In genomic region chr15:41284425-41285177, GRCh38 we compare ENCODE assay signal across 8 cellular contexts. TPM values are rescaled to one million over a fixed set of nuclear protein-coding genes. Genes with fewer than 3 reads are reported as not detected.
DNase-seq lines count a peak whose midpoint lies in the region; ATAC-seq and TF ChIP-seq lines count a peak whose summit lies in the region.

No MANE protein-coding gene starts in this region.

- 0 to 1% methylated on average over 20 of the region's 20 CpGs for WGBS in body of pancreas, 2 donors
- WGBS in spleen, 5 donors = 0 to 1% (median 1%) methylated on average over 20 of the region's 20 CpGs

- TF ChIP-seq POLR2A in body of pancreas (IDR thresholded peaks at IDR 0.05) (no peak), spleen (IDR thresholded peaks at IDR 0.05) (no peak)

- ATAC-seq in body of pancreas = peak; percentile 20
- no peak for ATAC-seq in HG02642 (IDR thresholded peaks at IDR 0.05; ENCODE audit: poor library complexity, unreplicated experiment)
- ATAC-seq in GM21447 (IDR thresholded peaks at IDR 0.05; ENCODE audit: unreplicated experiment) = no peak

- DNase-seq in DMS153 treated with DMSO at 0.1 percent for 48 hours (lab: John Stamatoyannopoulos, UW; ENCODE audit: unreplicated experiment) (peak; percentile 1), DMS153 (lab: John Stamatoyannopoulos, UW) (no peak), M059J (ENCODE audit: low read depth) (peak; percentile 35), body of pancreas (peak; percentile 43 to 56 (median 52)), iPS-NIHi11 (ENCODE audit: low spot score) (peak; percentile 10), spleen (no peak)

- H3K36me3 ChIP-seq in body of pancreas (replicated peaks in 1 of 2; ENCODE audit: insufficient read depth in 1 of 2, low read depth in 2 of 2) (peaks cover 0 to 14% of the 10 kb centered on the region in 2 donors), spleen (peaks cover 7 to 61% (median 37%) of the 10 kb centered on the region in 6 donors)

- H3K27ac ChIP-seq in body of pancreas (peak overlapping the region; percentile 92 to 99 (median 95)), spleen (peak overlapping the region; percentile 81 to 96 (median 94))

- no peak for TF ChIP-seq CTCF in body of pancreas (IDR thresholded peaks at IDR 0.05)
- no peak for TF ChIP-seq CTCF in spleen (IDR thresholded peaks at IDR 0.05 in 8 of 11, conservative IDR thresholded peaks at IDR 0.05 in 3 of 11)

- H3K27me3 ChIP-seq in body of pancreas = no peaks in the 10 kb centered on the region
- no peaks in the 10 kb centered on the region for H3K27me3 ChIP-seq in spleen (replicated peaks in 1 of 7)

- H3K9me3 ChIP-seq in body of pancreas = no peaks in the 10 kb centered on the region
- no peaks in the 10 kb centered on the region for H3K9me3 ChIP-seq in spleen

- H3K4me1 ChIP-seq in body of pancreas (peaks cover 30% of the 10 kb centered on the region), spleen (peaks cover 14 to 61% (median 47%) of the 10 kb centered on the region in 6 donors)

- intact Hi-C loops in body of pancreas (cut with DNase I) = no loop called here
- intact Hi-C loops in spleen (cut with DNase I; ENCODE audit: low total_unique reads) = no loop called here

- H3K4me3 ChIP-seq in body of pancreas (peak overlapping the region; percentile 86 to 100), spleen (peak overlapping the region; percentile 75 to 99 (median 88))

RNA-seq across cellular contexts. Expression of gene OIP5, which starts 47.8 kb away (rescaled TPM):
- total RNA-seq in M059J (2014; rRNA removed; shearing (Covaris generic)) = 37.9 and 61.9 TPM in 2 replicates
- total RNA-seq in body of pancreas (not detected), spleen (1 to 10 TPM in 6 of 7 donors, not detected in 1; 1.1 to 6.0 (median 2.1) TPM)
- 1 to 10 TPM; 1.2 to 3.9 (median 2.3) TPM for polyA plus RNA-seq in spleen

RNA-seq across cellular contexts. Expression of gene NUSAP1, which starts 48.1 kb away (rescaled TPM):
- 212 and 264 TPM in 2 replicates for total RNA-seq in M059J (2014; rRNA removed; shearing (Covaris generic))
- 1 to 10 TPM; 2.1 to 5.3 TPM for total RNA-seq in body of pancreas
- 10 to 100 TPM in 5 of 7 donors, 1 to 10 TPM in 2; 4.7 to 47.5 (median 18.7) TPM for total RNA-seq in spleen
- 10 to 100 TPM in 1 of 3 donors, 1 to 10 TPM in 2; 4.0 to 17.1 (median 6.8) TPM for polyA plus RNA-seq in spleen

RNA-seq across cellular contexts. Expression of gene CHP1, which starts 53.5 kb away (rescaled TPM):
- 81.7 and 92.7 TPM in 2 replicates for total RNA-seq in M059J (2014; rRNA removed; shearing (Covaris generic))
- 10 to 100 TPM; 61.0 to 87.9 TPM for total RNA-seq in body of pancreas
- 100 to 1,000 TPM in 2 of 7 donors, 10 to 100 TPM in 5; 52.2 to 127 (median 60.0) TPM for total RNA-seq in spleen
- polyA plus RNA-seq in spleen = 10 to 100 TPM; 12.7 to 19.9 (median 14.5) TPM

RNA-seq across cellular contexts. Expression of gene EXD1, which starts 54.0 kb away (rescaled TPM):
- not detected in 2 replicates for total RNA-seq in M059J (2014; rRNA removed; shearing (Covaris generic))
- not detected for total RNA-seq in body of pancreas
- total RNA-seq in spleen = not detected
- polyA plus RNA-seq in spleen = not detected

Comparison
In these comparisons a context has a peak if more than half of its experiments do, and no peak if none do; other contexts are left out.
1. DNase-seq: peak in DMS153 treated with DMSO at 0.1 percent for 48 hours (single experiment), M059J (single experiment), body of pancreas (4 of 4) and iPS-NIHi11 (single experiment); none in DMS153 (single experiment) and spleen (single experiment).